ENCODE assay signal across 7 cellular contexts in the genomic region with DNA sequence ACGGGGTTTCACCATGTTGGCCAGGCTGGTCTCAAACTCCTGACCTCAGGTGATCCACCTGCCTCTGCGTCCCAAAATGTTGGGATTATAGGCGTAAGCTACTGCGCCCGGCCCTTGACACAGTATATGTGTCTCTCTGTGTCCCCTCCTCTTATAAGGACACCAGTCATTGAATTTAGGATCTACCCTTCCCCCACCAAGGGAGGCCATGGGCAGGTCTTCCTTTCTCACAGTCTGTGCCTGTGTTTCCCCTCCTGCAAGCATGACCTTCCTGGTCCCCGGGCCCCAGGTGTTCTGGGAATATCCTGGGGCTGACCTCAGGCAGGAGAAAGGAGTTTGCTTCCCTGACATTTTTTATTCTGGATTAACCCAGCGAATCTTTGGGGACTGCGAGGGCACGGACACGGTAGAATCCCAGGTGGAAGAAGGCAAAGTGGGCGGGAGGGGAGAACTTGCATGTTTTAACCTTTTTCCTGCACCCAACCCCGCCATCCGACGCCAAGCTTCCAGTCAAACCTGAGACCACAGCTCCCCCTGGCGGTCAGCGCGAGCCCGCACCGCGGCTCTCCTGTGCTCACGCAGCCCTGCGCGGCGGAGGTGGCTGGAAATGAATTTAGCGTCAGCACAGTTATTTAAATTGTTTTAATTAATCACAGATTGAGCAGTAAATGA. TPM values are rescaled to one million over a fixed set of nuclear protein-coding genes. Genes with fewer than 3 reads are reported as not detected.
DNase-seq lines count a peak whose midpoint lies in the region; ATAC-seq and TF ChIP-seq lines count a peak whose summit lies in the region.

No MANE protein-coding gene starts in this region.

- no peaks in the 10 kb centered on the region for H3K27me3 ChIP-seq in right lobe of liver

- H3K27ac Mint-ChIP-seq in activated B cell treated with CpG ODN at 0.5 μM for 24 hours (no peak overlapping the region), chondrocyte (ENCODE audit: unreplicated experiment) (no peak overlapping the region)

- H3K36me3 ChIP-seq in right lobe of liver = no peaks in the 10 kb centered on the region

- H3K4me3 ChIP-seq in GM12864 (ENCODE audit: low read depth, low read length) (no peak overlapping the region), right lobe of liver (no peak overlapping the region)

- H3K36me3 Mint-ChIP-seq in activated B cell treated with CpG ODN at 0.5 μM for 24 hours (ENCODE audit: low read depth) (no peaks in the 10 kb centered on the region), chondrocyte (ENCODE audit: low read depth) (peaks cover 4% of the 10 kb centered on the region)

- H3K27ac ChIP-seq in right lobe of liver = no peak overlapping the region

- no peak overlapping the region for H3K4me3 Mint-ChIP-seq in activated B cell treated with CpG ODN at 0.5 μM for 24 hours
- H3K4me3 Mint-ChIP-seq in chondrocyte (ENCODE audit: unreplicated experiment) = no peak overlapping the region

- H3K4me1 ChIP-seq in right lobe of liver = no peaks in the 10 kb centered on the region

- 15% methylated on average over 23 of the region's 25 CpGs for WGBS in right lobe of liver (ENCODE audit: insufficient coverage, low coverage, low lambda C conversion rate, missing lambda C conversion rate)

- DNase-seq in GM12864 (ENCODE audit: low read depth) = no peak
- peak; percentile 10 for DNase-seq in M059J (ENCODE audit: low read depth)
- DNase-seq in activated B cell treated with CpG ODN at 0.5 μM for 24 hours = peak; percentile 58
- DNase-seq in chondrocyte (ENCODE audit: low spot score) = no peak
- peak; percentile 73 to 74 (median 74) for DNase-seq in right lobe of liver
- DNase-seq in stimulated activated CD4-positive, alpha-beta T cell treated with anti-CD3 and anti-CD28 coated beads, TNF-alpha, amount 100 ng/mL, for 48 hours (ENCODE audit: low read depth in 3 of 3) = peak; percentile 47 to 81 (median 48)
- no peak for DNase-seq in GDM1 (lab: John Stamatoyannopoulos, UW)

- TF ChIP-seq POLR2A in right lobe of liver (IDR thresholded peaks at IDR 0.05) = no peak

- intact Hi-C loops in activated B cell treated with CpG ODN at 0.5 μM for 24 hours (cut with micrococcal nuclease) (loop anchor here (2.0 to 5.0 kb wide), 2 partner anchors 1101 to 1507 kb away; no protein-coding TSS in a partner anchor), right lobe of liver (cut with DNase I) (loop anchor here in 1 of 2 donors (10.0 kb wide), 1 partner anchor 609 kb away; no protein-coding TSS in a partner anchor)

- H3K27me3 Mint-ChIP-seq in activated B cell treated with CpG ODN at 0.5 μM for 24 hours (peaks cover 26% of the 10 kb centered on the region), chondrocyte (ENCODE audit: low read depth) (peaks cover 26% of the 10 kb centered on the region)

- POLR2A ChIA-PET in activated B cell treated with CpG ODN at 0.5 μM for 24 hours (lab: Charles Lee) = no interaction called here

- H3K4me1 Mint-ChIP-seq in activated B cell treated with CpG ODN at 0.5 μM for 24 hours (peaks cover 4% of the 10 kb centered on the region), chondrocyte (ENCODE audit: low read depth) (peaks cover 11% of the 10 kb centered on the region)

- ATAC-seq in activated B cell treated with CpG ODN at 0.5 μM for 24 hours (ENCODE audit: low read depth) (no peak), right lobe of liver (peak; percentile 65 to 84 (median 74))

- H3K9me3 ChIP-seq in right lobe of liver = no peaks in the 10 kb centered on the region

- TF ChIP-seq CTCF in GM12864 (IDR thresholded peaks at IDR 0.05; ENCODE audit: low read depth, low read length, missing control alignments) (peak; percentile 97), activated B cell treated with CpG ODN at 0.5 μM for 24 hours (IDR thresholded peaks at IDR 0.05) (peak; percentile 63), chondrocyte (IDR thresholded peaks at IDR 0.05) (peak; percentile 98), right lobe of liver (IDR thresholded peaks at IDR 0.05) (peak; percentile 68 to 94 (median 87))

- H3K9me3 Mint-ChIP-seq in activated B cell treated with CpG ODN at 0.5 μM for 24 hours (no peaks in the 10 kb centered on the region), chondrocyte (ENCODE audit: low read depth) (peaks cover 10% of the 10 kb centered on the region)

- CTCF ChIA-PET in activated B cell treated with CpG ODN at 0.5 μM for 24 hours (lab: Charles Lee) = interaction anchor here (0.6 to 1.3 kb wide), 5 partner anchors 10 to 1722 kb away, joined by 3 to 5 read pairs (median 4); no protein-coding TSS in a partner anchor

RNA-seq across cellular contexts. Expression of a gene that starts 42.1 kb away (rescaled TPM):
- total RNA-seq in M059J (2014; rRNA removed; shearing (Covaris generic)) = not detected in 2 replicates
- total RNA-seq in activated B cell treated with CpG ODN at 0.5 μM for 24 hours (not detected in 2 replicates), chondrocyte (not detected in 3 replicates), right lobe of liver (not detected)

Comparison
In these comparisons a context has a peak if more than half of its experiments do, and no peak if none do; other contexts are left out.
1. DNase-seq: peak in M059J (single experiment), activated B cell treated with CpG ODN at 0.5 μM for 24 hours (single experiment), right lobe of liver (3 of 3) and stimulated activated CD4-positive, alpha-beta T cell treated with anti-CD3 and anti-CD28 coated beads, TNF-alpha, amount 100 ng/mL, for 48 hours (3 of 3); none in GM12864 (single experiment), chondrocyte (single experiment) and GDM1 (single experiment).
2. Peak in every context shown above with its lines, with median percentiles within 50 percentile points of each other: CTCF ChIP-seq.